1 cellular context compared by ENCODE assay signal in the genomic region with DNA sequence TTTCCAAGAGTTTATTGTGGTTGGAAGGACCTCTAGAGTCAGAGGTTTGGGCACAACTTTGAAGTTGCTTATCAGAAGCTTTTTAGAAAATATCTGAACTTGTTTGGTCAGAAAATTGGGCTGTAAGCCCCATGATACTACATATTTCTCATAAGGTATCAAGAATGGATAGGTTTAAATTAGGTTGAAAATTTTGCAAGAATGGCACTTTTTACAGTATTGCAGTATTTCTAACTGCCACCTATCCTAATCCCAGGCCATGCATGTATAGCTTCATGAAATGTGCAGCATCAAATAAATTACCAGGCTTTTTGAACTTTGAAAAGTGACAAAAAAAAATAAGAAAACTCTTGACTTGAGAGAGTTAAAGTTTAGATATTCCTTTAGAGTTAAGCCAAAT.
TF ChIP-seq lines count a peak whose summit lies in the region.

No MANE protein-coding gene starts in this region.

TF ChIP-seq in A549, 52 proteins besides CTCF, POLR2A, EP300 and RAD21 (continued from another document):
- TF ChIP-seq, protein P1, sequence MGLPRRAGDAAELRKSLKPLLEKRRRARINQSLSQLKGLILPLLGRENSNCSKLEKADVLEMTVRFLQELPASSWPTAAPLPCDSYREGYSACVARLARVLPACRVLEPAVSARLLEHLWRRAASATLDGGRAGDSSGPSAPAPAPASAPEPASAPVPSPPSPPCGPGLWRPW (IDR thresholded peaks at IDR 0.05), result no peak
- TF ChIP-seq FOSB (CRISPR knock-in tag; IDR thresholded peaks at IDR 0.05) (no peak), HDAC2 (IDR thresholded peaks at IDR 0.05) (no peak), MAZ (IDR thresholded peaks at IDR 0.05; ENCODE audit: borderline replicate concordance, low read depth, low read length) (no peak)
